8 cellular contexts compared by ENCODE assay signal in the genomic region with DNA sequence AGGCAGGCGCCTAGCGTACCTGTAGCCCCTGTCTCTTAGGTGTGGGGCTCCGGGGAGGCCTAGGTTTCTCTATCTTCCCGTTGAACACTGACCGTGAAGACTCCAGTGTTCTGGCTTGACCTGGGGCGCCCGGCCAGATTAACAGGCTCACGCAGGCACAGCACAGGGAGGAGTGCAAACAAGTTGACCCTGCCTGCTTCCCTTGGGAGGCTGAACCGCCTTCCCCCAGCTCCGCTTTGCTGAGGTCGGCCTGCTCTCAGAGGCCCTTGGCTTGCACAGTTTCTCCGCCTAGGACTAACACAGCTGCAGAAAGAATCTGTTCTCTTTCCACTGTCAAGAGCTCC. TPM values are rescaled to one million over a fixed set of nuclear protein-coding genes. Genes with fewer than 3 reads are reported as not detected.
DNase-seq lines count a peak whose midpoint lies in the region; ATAC-seq and TF ChIP-seq lines count a peak whose summit lies in the region.

No MANE protein-coding gene starts in this region.

- peak overlapping the region; percentile 78 for H3K9ac ChIP-seq in neural cell (ENCODE audit: low read length)

- TF ChIP-seq RAD21 in neural cell (conservative IDR thresholded peaks at IDR 0.05), result no peak

- ATAC-seq in HG03045 (IDR thresholded peaks at IDR 0.05; ENCODE audit: unreplicated experiment) (peak; percentile 18), HG03175 (IDR thresholded peaks at IDR 0.05; ENCODE audit: unreplicated experiment) (no peak)

- H4K20me1 ChIP-seq in neural cell (ENCODE audit: insufficient read depth), result no peaks in the 10 kb centered on the region

- no peaks in the 10 kb centered on the region for H3F3A ChIP-seq in neural cell (ENCODE audit: insufficient read depth, low read length, poor library complexity, severe bottlenecking)

- H3K27ac ChIP-seq in WERI-Rb-1 (peak overlapping the region; percentile 91), neural cell (ENCODE audit: low read length) (peak overlapping the region; percentile 90)

- TF ChIP-seq EP300 in neural cell (conservative IDR thresholded peaks at IDR 0.05; ENCODE audit: poor library complexity, severe bottlenecking), result no peak

- no peak for TF ChIP-seq CTCF in WERI-Rb-1 (IDR thresholded peaks at IDR 0.05; ENCODE audit: low read depth, low read length)
- no peak for TF ChIP-seq CTCF in neural cell (IDR thresholded peaks at IDR 0.05; ENCODE audit: poor library complexity, severe bottlenecking)

- peak overlapping the region; percentile 78 for H3K4me3 ChIP-seq in GM08714 (ENCODE audit: low read length)
- H3K4me3 ChIP-seq in WERI-Rb-1 (ENCODE audit: low read depth, low read length), result peak overlapping the region; percentile 78
- H3K4me3 ChIP-seq in neural cell (ENCODE audit: low read length), result peak overlapping the region; percentile 95

- H3K4me2 ChIP-seq in neural cell (ENCODE audit: low read length), result peak overlapping the region; percentile 78

- peak overlapping the region; percentile 51 for H2AFZ ChIP-seq in neural cell (ENCODE audit: low read depth, low read length)

- H3K27me3 ChIP-seq in WERI-Rb-1 (ENCODE audit: insufficient read depth, low read depth, severe bottlenecking) (no peaks in the 10 kb centered on the region), neural cell (ENCODE audit: insufficient read depth, low read depth, low read length) (no peaks in the 10 kb centered on the region)

- peaks cover 14% of the 10 kb centered on the region for H3K79me2 ChIP-seq in neural cell (replicated peaks; ENCODE audit: insufficient read depth, low read length)

- H3K9me2 ChIP-seq in neural cell (ENCODE audit: insufficient read depth, low read length), result no peaks in the 10 kb centered on the region

- H3K36me3 ChIP-seq in WERI-Rb-1 (peaks cover 22% of the 10 kb centered on the region), neural cell (ENCODE audit: insufficient read depth, low read length) (no peaks in the 10 kb centered on the region)

- H3K9me3 ChIP-seq in WERI-Rb-1 (ENCODE audit: severe bottlenecking), result no peaks in the 10 kb centered on the region
- H3K9me3 ChIP-seq in neural cell (ENCODE audit: low read length), result no peaks in the 10 kb centered on the region

- DNase-seq in WERI-Rb-1 (peak; percentile 65), fibroblast of the conjunctiva (ENCODE audit: low read depth) (peak; percentile 54), AML-193 (lab: John Stamatoyannopoulos, UW) (no peak), HPDE6-E6E7 (ENCODE audit: extremely low spot score) (no peak)

TF ChIP-seq in neural cell, 6 proteins besides CTCF, POLR2A, EP300 and RAD21:
- TF ChIP-seq TAF1 (IDR thresholded peaks at IDR 0.05; ENCODE audit: low read depth), result no peak
- TF ChIP-seq, protein P1, sequence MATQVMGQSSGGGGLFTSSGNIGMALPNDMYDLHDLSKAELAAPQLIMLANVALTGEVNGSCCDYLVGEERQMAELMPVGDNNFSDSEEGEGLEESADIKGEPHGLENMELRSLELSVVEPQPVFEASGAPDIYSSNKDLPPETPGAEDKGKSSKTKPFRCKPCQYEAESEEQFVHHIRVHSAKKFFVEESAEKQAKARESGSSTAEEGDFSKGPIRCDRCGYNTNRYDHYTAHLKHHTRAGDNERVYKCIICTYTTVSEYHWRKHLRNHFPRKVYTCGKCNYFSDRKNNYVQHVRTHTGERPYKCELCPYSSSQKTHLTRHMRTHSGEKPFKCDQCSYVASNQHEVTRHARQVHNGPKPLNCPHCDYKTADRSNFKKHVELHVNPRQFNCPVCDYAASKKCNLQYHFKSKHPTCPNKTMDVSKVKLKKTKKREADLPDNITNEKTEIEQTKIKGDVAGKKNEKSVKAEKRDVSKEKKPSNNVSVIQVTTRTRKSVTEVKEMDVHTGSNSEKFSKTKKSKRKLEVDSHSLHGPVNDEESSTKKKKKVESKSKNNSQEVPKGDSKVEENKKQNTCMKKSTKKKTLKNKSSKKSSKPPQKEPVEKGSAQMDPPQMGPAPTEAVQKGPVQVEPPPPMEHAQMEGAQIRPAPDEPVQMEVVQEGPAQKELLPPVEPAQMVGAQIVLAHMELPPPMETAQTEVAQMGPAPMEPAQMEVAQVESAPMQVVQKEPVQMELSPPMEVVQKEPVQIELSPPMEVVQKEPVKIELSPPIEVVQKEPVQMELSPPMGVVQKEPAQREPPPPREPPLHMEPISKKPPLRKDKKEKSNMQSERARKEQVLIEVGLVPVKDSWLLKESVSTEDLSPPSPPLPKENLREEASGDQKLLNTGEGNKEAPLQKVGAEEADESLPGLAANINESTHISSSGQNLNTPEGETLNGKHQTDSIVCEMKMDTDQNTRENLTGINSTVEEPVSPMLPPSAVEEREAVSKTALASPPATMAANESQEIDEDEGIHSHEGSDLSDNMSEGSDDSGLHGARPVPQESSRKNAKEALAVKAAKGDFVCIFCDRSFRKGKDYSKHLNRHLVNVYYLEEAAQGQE (IDR thresholded peaks at IDR 0.05; ENCODE audit: borderline replicate concordance), result no peak
- no peak for TF ChIP-seq POLR2AphosphoS5 (IDR thresholded peaks at IDR 0.05)
- no peak for TF ChIP-seq MXI1 (conservative IDR thresholded peaks at IDR 0.05; ENCODE audit: poor library complexity, severe bottlenecking)
- no peak for TF ChIP-seq SMC3 (conservative IDR thresholded peaks at IDR 0.05; ENCODE audit: poor library complexity)
- TF ChIP-seq EZH2 (IDR thresholded peaks at IDR 0.05; ENCODE audit: borderline replicate concordance, insufficient read depth, low read length, poor library complexity, severe bottlenecking), result no peak

RNA-seq across cellular contexts. Expression of gene PCYOX1, which starts 0.6 kb away (rescaled TPM):
- 27.3 and 31.5 TPM in 2 replicates for polyA plus RNA-seq in neural cell
- 50.2 and 53.3 TPM in 2 replicates for polyA minus RNA-seq in neural cell

RNA-seq across cellular contexts. Expression of gene TIA1, which starts 10.1 kb away (rescaled TPM):
- 1,165 and 1,297 TPM in 2 replicates for polyA plus RNA-seq in neural cell
- polyA minus RNA-seq in neural cell, result 525 and 609 TPM in 2 replicates

RNA-seq across cellular contexts. Expression of gene SNRPG, which starts 35.0 kb away (rescaled TPM):
- polyA plus RNA-seq in neural cell, result 380 and 464 TPM in 2 replicates
- polyA minus RNA-seq in neural cell, result 47.2 and 64.8 TPM in 2 replicates

RNA-seq across cellular contexts. Expression of gene FAM136A, which starts 43.4 kb away (rescaled TPM):
- 56.1 and 59.9 TPM in 2 replicates for polyA plus RNA-seq in neural cell
- 55.6 and 55.8 TPM in 2 replicates for polyA minus RNA-seq in neural cell

Comparison
In these comparisons a context has a peak if more than half of its experiments do, and no peak if none do; other contexts are left out.
1. DNase-seq: peak in WERI-Rb-1 (single experiment) and fibroblast of the conjunctiva (single experiment); none in AML-193 (0 of 2) and HPDE6-E6E7 (single experiment).
2. Peak in every context shown above with its lines, with median percentiles within 50 percentile points of each other: H3K4me3 ChIP-seq.